ENCODE assay signal across 10 cellular contexts in genomic region chr15:75205064-75205395, GRCh38. TPM values are rescaled to one million over a fixed set of nuclear protein-coding genes. Genes with fewer than 3 reads are reported as not detected.
DNase-seq lines count a peak whose midpoint lies in the region; ATAC-seq and TF ChIP-seq lines count a peak whose summit lies in the region.
"Had no signal": no experiment of that assay in that cellular context is flagged by ENCODE, and none has a peak within 500 bp of the region (broad histone marks: within the 10 kb centered on the region; RNA-seq: fewer than 3 reads in every experiment).

No MANE protein-coding gene starts in this region.

- H3K4me1 ChIP-seq in OCI-LY7 (ENCODE audit: insufficient read depth, low read length, poor library complexity, severe bottlenecking) (peaks cover 34% of the 10 kb centered on the region), heart left ventricle (peaks cover 0 to 93% (median 67%) of the 10 kb centered on the region in 12 donors)

- TF ChIP-seq POLR2A in heart left ventricle (IDR thresholded peaks at IDR 0.05) = no peak

- H3K9me2 ChIP-seq in OCI-LY7 (ENCODE audit: insufficient read depth, low read length) = no peaks in the 10 kb centered on the region

- H3K36me3 Mint-ChIP-seq in activated T-cell treated with anti-CD3 and anti-CD28 coated beads, Interleukin-2, amount 50 U/mL, for 72 hours (ENCODE audit: insufficient read depth in 2 of 2) = peaks cover 0 to 3% of the 10 kb centered on the region in 2 donors
- peaks cover 11% of the 10 kb centered on the region for H3K36me3 Mint-ChIP-seq in chondrocyte (ENCODE audit: low read depth)
- peaks cover 38 to 43% of the 10 kb centered on the region in 2 donors for H3K36me3 Mint-ChIP-seq in stimulated activated naive B cell treated with anti-CD40 and anti-IgM and Interleukin-4, amounts not matched to agents 10 μg/mL and 1 μg/mL and 100 μg/mL, for 72 hours
- H3K36me3 Mint-ChIP-seq: neural progenitor cell had no signal

- BruUV-seq in OCI-LY7 (replicated peaks; lab: Mats Ljungman, UMichigan) = no TSS peak

- H3K4me3 ChIP-seq in OCI-LY7 (ENCODE audit: low read depth, low read length, poor library complexity, severe bottlenecking) (no peak overlapping the region), heart left ventricle (peak overlapping the region in 3 of 12 donors; percentile 61 to 99 (median 80))
- H3K4me3 ChIP-seq: neural progenitor cell had no signal

- peak overlapping the region; percentile 95 for H3K4me2 ChIP-seq in OCI-LY7 (ENCODE audit: low read length)
- H3K4me2 ChIP-seq: neural progenitor cell had no signal

- no peaks in the 10 kb centered on the region for H3K9me3 Mint-ChIP-seq in activated T-cell treated with anti-CD3 and anti-CD28 coated beads, Interleukin-2, amount 50 U/mL, for 72 hours
- H3K9me3 Mint-ChIP-seq in chondrocyte (ENCODE audit: low read depth) = no peaks in the 10 kb centered on the region
- no peaks in the 10 kb centered on the region for H3K9me3 Mint-ChIP-seq in stimulated activated naive B cell treated with anti-CD40 and anti-IgM and Interleukin-4, amounts not matched to agents 10 μg/mL and 1 μg/mL and 100 μg/mL, for 72 hours
- H3K9me3 Mint-ChIP-seq: neural progenitor cell had no signal

- intact Hi-C loops in OCI-LY7 (cut with micrococcal nuclease; ENCODE audit: unreplicated experiment) = no loop called here
- intact Hi-C loops in heart left ventricle (cut with DNase I) = loop anchor here in 4 of 10 donors (5.0 to 10.0 kb wide), 3 partner anchors 130 to 250 kb away; partner anchors contain the start of genes RPP25 (in 3 of the 4) and COMMD4 (in 1 of the 4)

- 31 to 41% (median 36%) methylated on average over 2 to 3 of the region's 3 CpGs for WGBS in heart left ventricle, 4 donors

- no peaks in the 10 kb centered on the region for H3K27me3 ChIP-seq in heart left ventricle

- no peak for ATAC-seq in activated T-cell treated with anti-CD3 and anti-CD28 coated beads, Interleukin-2, amount 50 U/mL, for 72 hours (replicated peaks in 1 of 2)
- ATAC-seq in stimulated activated naive B cell treated with anti-CD40 and anti-IgM and Interleukin-4, amounts not matched to agents 10 μg/mL and 1 μg/mL and 100 μg/mL, for 72 hours (replicated peaks) = no peak
- no peak for ATAC-seq in heart left ventricle

- H3K27ac ChIP-seq in OCI-LY7 (ENCODE audit: low read depth, low read length, poor library complexity, severe bottlenecking) = no peak overlapping the region
- peak overlapping the region in 5 of 12 donors; percentile 14 to 66 (median 47) for H3K27ac ChIP-seq in heart left ventricle
- H3K27ac ChIP-seq: neural progenitor cell had no signal

- no peaks in the 10 kb centered on the region for H3K27me3 Mint-ChIP-seq in activated T-cell treated with anti-CD3 and anti-CD28 coated beads, Interleukin-2, amount 50 U/mL, for 72 hours (ENCODE audit: low read depth)
- H3K27me3 Mint-ChIP-seq in chondrocyte (ENCODE audit: low read depth) = peaks cover 2% of the 10 kb centered on the region
- peaks cover 7 to 10% of the 10 kb centered on the region in 2 donors for H3K27me3 Mint-ChIP-seq in stimulated activated naive B cell treated with anti-CD40 and anti-IgM and Interleukin-4, amounts not matched to agents 10 μg/mL and 1 μg/mL and 100 μg/mL, for 72 hours

- POLR2A ChIA-PET in OCI-LY7 (lab: Charles Lee) = no interaction called here

- no peak for DNase-seq in activated T-cell treated with anti-CD3 and anti-CD28 coated beads, Interleukin-2, amount 50 U/mL, for 72 hours
- DNase-seq in activated T-cell treated with anti-CD3 and anti-CD28 coated beads for 4 hours (no peak), OCI-LY7 (ENCODE audit: low spot score) (no peak), chondrocyte (ENCODE audit: low spot score) (no peak), heart left ventricle (no peak), T-helper 9 cell (no peak), NOMO-1 treated with DMSO at 0.1 percent for 48 hours (lab: John Stamatoyannopoulos, UW; ENCODE audit: unreplicated experiment) (no peak)
- DNase-seq in stimulated activated naive B cell treated with anti-CD40 and anti-IgM and Interleukin-4, amounts not matched to agents 10 μg/mL and 1 μg/mL and 100 μg/mL, for 72 hours = no peak

- CTCF ChIA-PET in OCI-LY7 (lab: Charles Lee; ENCODE audit: unreplicated experiment) = no interaction called here

- H3K4me1 Mint-ChIP-seq in activated T-cell treated with anti-CD3 and anti-CD28 coated beads, Interleukin-2, amount 50 U/mL, for 72 hours (ENCODE audit: low read depth) = peaks cover 53% of the 10 kb centered on the region
- H3K4me1 Mint-ChIP-seq in chondrocyte (ENCODE audit: low read depth) = peaks cover 36% of the 10 kb centered on the region
- peaks cover 34 to 56% of the 10 kb centered on the region in 2 donors for H3K4me1 Mint-ChIP-seq in stimulated activated naive B cell treated with anti-CD40 and anti-IgM and Interleukin-4, amounts not matched to agents 10 μg/mL and 1 μg/mL and 100 μg/mL, for 72 hours

- H3K4me3 Mint-ChIP-seq in activated T-cell treated with anti-CD3 and anti-CD28 coated beads, Interleukin-2, amount 50 U/mL, for 72 hours = peak overlapping the region; percentile 90 to 91
- H3K4me3 Mint-ChIP-seq in chondrocyte (ENCODE audit: unreplicated experiment) = peak overlapping the region; percentile 83
- H3K4me3 Mint-ChIP-seq in stimulated activated naive B cell treated with anti-CD40 and anti-IgM and Interleukin-4, amounts not matched to agents 10 μg/mL and 1 μg/mL and 100 μg/mL, for 72 hours = peak overlapping the region; percentile 34 to 89

- peaks cover 64% of the 10 kb centered on the region for H3K36me3 ChIP-seq in OCI-LY7 (ENCODE audit: insufficient read depth, low read length)
- H3K36me3 ChIP-seq in heart left ventricle = peaks cover 0 to 45% (median 41%) of the 10 kb centered on the region in 9 donors
- H3K36me3 ChIP-seq: neural progenitor cell had no signal

- H3K79me2 ChIP-seq in OCI-LY7 (ENCODE audit: insufficient read depth, low read depth, low read length) = peaks cover 87% of the 10 kb centered on the region

- no peak overlapping the region for H3K27ac Mint-ChIP-seq in activated T-cell treated with anti-CD3 and anti-CD28 coated beads, Interleukin-2, amount 50 U/mL, for 72 hours
- peak overlapping the region; percentile 97 for H3K27ac Mint-ChIP-seq in chondrocyte (ENCODE audit: unreplicated experiment)
- H3K27ac Mint-ChIP-seq in stimulated activated naive B cell treated with anti-CD40 and anti-IgM and Interleukin-4, amounts not matched to agents 10 μg/mL and 1 μg/mL and 100 μg/mL, for 72 hours = peak overlapping the region; percentile 10
- H3K27ac Mint-ChIP-seq: neural progenitor cell had no signal

- TF ChIP-seq CTCF in OCI-LY7 (conservative IDR thresholded peaks at IDR 0.05; ENCODE audit: low read length) (peak; percentile 56; the same call in 1 of the 2 replicates), chondrocyte (IDR thresholded peaks at IDR 0.05) (peak; percentile 52), heart left ventricle (IDR thresholded peaks at IDR 0.05) (no peak)

- H3K9me3 ChIP-seq in OCI-LY7 (ENCODE audit: low read length) (no peaks in the 10 kb centered on the region), heart left ventricle (no peaks in the 10 kb centered on the region)

- no peak overlapping the region for H2AFZ ChIP-seq in OCI-LY7 (ENCODE audit: low read length)
- H2AFZ ChIP-seq: neural progenitor cell had no signal

- H4K20me1 ChIP-seq in OCI-LY7 (ENCODE audit: insufficient read depth, low read length) = peaks cover 37% of the 10 kb centered on the region

RNA-seq across cellular contexts. Expression of gene C15orf39, which starts 3.3 kb away (rescaled TPM):
- total RNA-seq in activated T-cell treated with anti-CD3 and anti-CD28 coated beads, Interleukin-2, amount 50 U/mL, for 72 hours = 10 to 100 TPM; 16.5 to 22.0 TPM
- total RNA-seq in OCI-LY7 (2014; rRNA removed; shearing (Covaris generic)) = 19.7 and 26.5 TPM in 2 replicates
- total RNA-seq in OCI-LY7 (2022) = 39.6 and 50.2 TPM in 2 replicates
- 12.2 to 33.4 TPM (median 32.9 TPM) in 3 replicates for total RNA-seq in chondrocyte
- 10 to 100 TPM in 8 of 9 donors, 1 to 10 TPM in 1; 10.0 to 26.1 (median 13.9) TPM for total RNA-seq in heart left ventricle
- polyA plus RNA-seq in heart left ventricle = 10 to 100 TPM in 1 of 2 donors, 1 to 10 TPM in 1; 6.5 to 11.9 TPM

RNA-seq across cellular contexts. Expression of gene GOLGA6C, which starts 53.1 kb away (rescaled TPM):
- total RNA-seq in activated T-cell treated with anti-CD3 and anti-CD28 coated beads, Interleukin-2, amount 50 U/mL, for 72 hours = under 1 TPM in 1 of 2 donors, not detected in 1; 0.34 TPM
- 0.10 and 0.28 TPM in 2 replicates for total RNA-seq in OCI-LY7 (2014; rRNA removed; shearing (Covaris generic))
- total RNA-seq in OCI-LY7 (2022) (not detected in 2 replicates), chondrocyte (not detected in 3 replicates), heart left ventricle (not detected)
- polyA plus RNA-seq in heart left ventricle = not detected
- total RNA-seq: kidney epithelial cell had no signal

Comparison
In these comparisons a context has a peak if more than half of its experiments do, and no peak if none do; other contexts are left out.
1. CTCF ChIP-seq: peak in OCI-LY7 (single experiment) and chondrocyte (single experiment); none in heart left ventricle (0 of 12).
2. Peak in every context shown above with its lines, with median percentiles within 50 percentile points of each other: H3K4me3 Mint-ChIP-seq.